28 cellular contexts compared by ENCODE assay signal in the genomic region with DNA sequence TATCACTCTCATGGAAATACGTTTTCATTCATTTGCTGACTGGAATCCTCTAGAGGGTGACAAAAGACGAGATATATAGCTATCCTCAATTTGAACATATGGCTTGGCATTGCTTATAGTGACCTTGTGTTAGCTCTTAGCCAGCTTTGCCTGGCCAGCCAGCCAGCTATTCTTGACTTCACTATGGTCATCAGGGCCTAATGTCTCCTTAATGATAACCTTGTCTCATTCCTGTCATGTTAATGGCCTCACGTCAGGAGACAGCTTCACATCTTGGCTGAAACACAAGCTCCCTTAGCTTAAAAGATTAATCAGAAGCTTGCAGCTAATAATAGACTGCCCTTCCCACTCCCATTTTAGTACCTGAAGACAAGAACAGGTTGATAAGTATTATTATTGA.
A peak's percentile ranks its signal among the peaks of the same experiment; 100 is the strongest.
DNase-seq lines count a peak whose midpoint lies in the region; ATAC-seq and TF ChIP-seq lines count a peak whose summit lies in the region.
"Had no signal": no experiment of that assay in that cellular context is flagged by ENCODE, and none has a peak within 500 bp of the region (broad histone marks: within the 10 kb centered on the region; RNA-seq: fewer than 3 reads in every experiment).

No MANE protein-coding gene starts in this region.

- H3K9me2 ChIP-seq in neural cell (ENCODE audit: insufficient read depth, low read length) = no peaks in the 10 kb centered on the region

- H3K4me1 ChIP-seq in OCI-LY3 (ENCODE audit: low read length) = peaks cover 4% of the 10 kb centered on the region; the same call in 1 of the 2 replicates
- H3K4me1 ChIP-seq: esophagus squamous epithelium, gastroesophageal sphincter, left lung, stomach, thyroid gland had no signal

- H3K27ac ChIP-seq in OCI-LY3 (ENCODE audit: low read length) = no peak overlapping the region
- peak overlapping the region; percentile 67 for H3K27ac ChIP-seq in neural cell (ENCODE audit: low read length)
- H3K27ac ChIP-seq: esophagus squamous epithelium, gastroesophageal sphincter, left lung, stomach, thyroid gland had no signal

- H4K20me1 ChIP-seq in OCI-LY3 (ENCODE audit: insufficient read depth, low read length) (no peaks in the 10 kb centered on the region), neural cell (ENCODE audit: insufficient read depth) (no peaks in the 10 kb centered on the region)

- H2AFZ ChIP-seq in OCI-LY3 (ENCODE audit: low read depth, low read length) (no peak overlapping the region), neural cell (ENCODE audit: low read depth, low read length) (no peak overlapping the region)

- H3K79me2 ChIP-seq in OCI-LY3 (ENCODE audit: low read length) = no peaks in the 10 kb centered on the region
- no peaks in the 10 kb centered on the region for H3K79me2 ChIP-seq in neural cell (replicated peaks; ENCODE audit: insufficient read depth, low read length)

- TF ChIP-seq CTCF in OCI-LY3 (IDR thresholded peaks at IDR 0.05; ENCODE audit: low read depth, low read length) (peak; percentile 52), neural cell (IDR thresholded peaks at IDR 0.05; ENCODE audit: poor library complexity, severe bottlenecking) (peak; percentile 57)

- H3K27me3 ChIP-seq in OCI-LY3 (ENCODE audit: low read depth, low read length) (no peaks in the 10 kb centered on the region), neural cell (ENCODE audit: insufficient read depth, low read depth, low read length) (no peaks in the 10 kb centered on the region)
- H3K27me3 ChIP-seq: esophagus squamous epithelium, gastroesophageal sphincter, left lung, stomach, thyroid gland had no signal

- ATAC-seq in GM18511 (IDR thresholded peaks at IDR 0.05; ENCODE audit: unreplicated experiment) = no peak
- ATAC-seq: activated CD8-positive, alpha-beta memory T cell treated with anti-CD3 and anti-CD28 coated beads, Interleukin-2, amount 10 ng/mL, durations not matched to agents 7 days and 5 days; gastroesophageal sphincter; left lung; naive thymus-derived CD4-positive, alpha-beta T cell; WTC11 had no signal

- no peak overlapping the region for H3K4me3 ChIP-seq in OCI-LY3 (ENCODE audit: low read length)
- no peak overlapping the region for H3K4me3 ChIP-seq in neural cell (ENCODE audit: low read length)
- H3K4me3 ChIP-seq: esophagus squamous epithelium, gastroesophageal sphincter, left lung, stomach, thyroid gland had no signal

- DNase-seq in NCI-H748 (lab: John Stamatoyannopoulos, UW; ENCODE audit: unreplicated experiment) (peak; percentile 35), NCI-H748 treated with DMSO at 0.1 percent for 48 hours (lab: John Stamatoyannopoulos, UW) (no peak), fibroblast of peridontal ligament (ENCODE audit: extremely low read depth) (peak; percentile 3), SK-N-DZ (ENCODE audit: low spot score) (no peak)
- no peak for DNase-seq in stimulated activated CD8-positive, alpha-beta memory T cell treated with anti-CD3 and anti-CD28 coated beads, Interleukin-4, amount 100 ng/mL, for 48 hours
- DNase-seq: activated CD4-positive, alpha-beta T cell treated with anti-CD3 and anti-CD28 coated beads, Interleukin-2, amount 50 U/mL, for 1 hour; activated CD8-positive, alpha-beta memory T cell treated with anti-CD3 and anti-CD28 coated beads, Interleukin-2, amount 10 ng/mL, durations not matched to agents 7 days and 5 days; AML-193; anterior cingulate cortex; CD4-positive, alpha-beta T cell; esophagus squamous epithelium; H7; left lung; midbrain; naive thymus-derived CD4-positive, alpha-beta T cell; NCI-H1048; NCI-H1930; occipital lobe; SHP77 treated with DMSO at 0.1 percent for 48 hours; small intestine; stimulated activated CD4-positive, alpha-beta T cell treated with anti-CD3 and anti-CD28 coated beads, Interleukin-1b, Interleukin-23, amount 100 ng/mL, for 48 hours; stomach; thyroid gland had no signal

- H3K9me3 ChIP-seq in OCI-LY3 (ENCODE audit: insufficient read depth, low read length) = no peaks in the 10 kb centered on the region
- H3K9me3 ChIP-seq in neural cell (ENCODE audit: low read length) = no peaks in the 10 kb centered on the region
- H3K9me3 ChIP-seq: esophagus squamous epithelium, gastroesophageal sphincter, left lung, stomach, thyroid gland had no signal

- TF ChIP-seq EP300 in neural cell (conservative IDR thresholded peaks at IDR 0.05; ENCODE audit: poor library complexity, severe bottlenecking) = peak; percentile 77

- no peaks in the 10 kb centered on the region for H3K36me3 ChIP-seq in OCI-LY3 (replicated peaks; ENCODE audit: low read depth, low read length)
- H3K36me3 ChIP-seq in neural cell (ENCODE audit: insufficient read depth, low read length) = no peaks in the 10 kb centered on the region
- H3K36me3 ChIP-seq: esophagus squamous epithelium, gastroesophageal sphincter, left lung, stomach, thyroid gland had no signal

- peak; percentile 66 for TF ChIP-seq RAD21 in neural cell (conservative IDR thresholded peaks at IDR 0.05)

- no peaks in the 10 kb centered on the region for H3F3A ChIP-seq in neural cell (ENCODE audit: insufficient read depth, low read length, poor library complexity, severe bottlenecking)

- H3K9ac ChIP-seq in OCI-LY3 (ENCODE audit: low read length) (no peak overlapping the region), neural cell (ENCODE audit: low read length) (no peak overlapping the region)

- H3K4me2 ChIP-seq in OCI-LY3 (ENCODE audit: low read length) = no peak overlapping the region
- no peak overlapping the region for H3K4me2 ChIP-seq in neural cell (ENCODE audit: low read length)

TF ChIP-seq in neural cell, 6 proteins besides CTCF, POLR2A, EP300 and RAD21:
- no peak for TF ChIP-seq MXI1 (conservative IDR thresholded peaks at IDR 0.05; ENCODE audit: poor library complexity, severe bottlenecking)
- TF ChIP-seq EZH2 (IDR thresholded peaks at IDR 0.05; ENCODE audit: borderline replicate concordance, insufficient read depth, low read length, poor library complexity, severe bottlenecking) = no peak
- TF ChIP-seq POLR2AphosphoS5 (IDR thresholded peaks at IDR 0.05) = peak; percentile 71
- TF ChIP-seq TAF1 (IDR thresholded peaks at IDR 0.05; ENCODE audit: low read depth) = no peak
- TF ChIP-seq SMC3 (conservative IDR thresholded peaks at IDR 0.05; ENCODE audit: poor library complexity) = peak; percentile 61
- TF ChIP-seq REST (IDR thresholded peaks at IDR 0.05; ENCODE audit: borderline replicate concordance) = peak; percentile 38
TF ChIP-seq in neural cell: peak in this region for 3.

Comparison
In these comparisons a context has a peak if more than half of its experiments do, and no peak if none do; other contexts are left out.
1. DNase-seq: peak in NCI-H748 (single experiment) and fibroblast of peridontal ligament (single experiment); none in NCI-H748 treated with DMSO at 0.1 percent for 48 hours (single experiment), SK-N-DZ (single experiment) and stimulated activated CD8-positive, alpha-beta memory T cell treated with anti-CD3 and anti-CD28 coated beads, Interleukin-4, amount 100 ng/mL, for 48 hours (single experiment).